1 cellular context compared by ENCODE assay signal in genomic region chr11:47267858-47268257, GRCh38.
TF ChIP-seq lines count a peak whose summit lies in the region.

No MANE protein-coding gene starts in this region.

TF ChIP-seq in HCT116, 20 proteins besides CTCF, POLR2A, EP300 and RAD21 (continued from another document):
- TF ChIP-seq FOSL1 (IDR thresholded peaks at IDR 0.05; ENCODE audit: low read depth): no peak
